Comparison of ENCODE assay signal across 10 cellular contexts in the genomic region with DNA sequence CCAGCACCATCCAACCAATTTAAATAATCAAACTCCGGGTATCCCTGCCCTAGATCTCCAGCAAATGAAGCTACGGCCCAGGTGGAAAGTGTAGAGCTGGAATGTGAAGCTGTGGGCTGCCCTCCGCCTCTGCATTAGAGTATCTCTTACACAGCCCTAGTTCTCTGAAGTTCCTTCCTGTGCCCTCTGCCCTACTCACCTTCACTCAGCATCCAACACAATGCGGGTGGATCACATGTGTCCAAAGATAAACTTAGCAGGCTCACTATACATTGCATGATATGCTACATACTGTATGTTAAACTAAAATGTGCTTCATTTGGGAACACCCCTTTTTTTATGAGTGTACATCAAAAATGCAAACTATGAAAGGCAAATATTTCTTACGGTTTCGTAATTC.
DNase-seq lines count a peak whose midpoint lies in the region; ATAC-seq, FAIRE-seq and TF ChIP-seq lines count a peak whose summit lies in the region.
"Had no signal": no experiment of that assay in that cellular context is flagged by ENCODE, and none has a peak within 500 bp of the region (broad histone marks: within the 10 kb centered on the region; RNA-seq: fewer than 3 reads in every experiment).

No MANE protein-coding gene starts in this region.

- TF ChIP-seq CTCF in RWPE1 (conservative IDR thresholded peaks at IDR 0.05; ENCODE audit: low read depth) (no peak), HepG2 (CRISPR knock-in tag; IDR thresholded peaks at IDR 0.05) (no peak), A673 (conservative IDR thresholded peaks at IDR 0.05; ENCODE audit: low read depth, low read length) (no peak), GM10266 (IDR thresholded peaks at IDR 0.05; ENCODE audit: control insufficient read depth, insufficient read depth, low read depth, missing control alignments) (no peak)

- H4K20me1 ChIP-seq in HepG2 (ENCODE audit: insufficient read depth, low read length), result no peaks in the 10 kb centered on the region

- in situ Hi-C loops in HepG2 (cut with HindIII; ENCODE audit: extremely low pct_ligation_motif_present, low pct_unique_long_range_greater_than_20kb), result no loop called here

- H3K36me3 ChIP-seq in HepG2 (replicated peaks in 1 of 2; ENCODE audit: control insufficient read depth in 1 of 2, insufficient read depth in 2 of 2, low read length in 2 of 2) (no peaks in the 10 kb centered on the region), A673 (ENCODE audit: insufficient read depth, low read length, poor library complexity, severe bottlenecking) (no peaks in the 10 kb centered on the region)

- H2AFZ ChIP-seq in HepG2 (ENCODE audit: low read length), result no peak overlapping the region

- DNase-seq in H4 (ENCODE audit: low spot score), result peak; percentile 10
- peak; percentile 61 for DNase-seq in RWPE1 (ENCODE audit: low spot score)
- peak; percentile 59 for DNase-seq in HepG2 (ENCODE audit: low spot score)
- DNase-seq in A673 (ENCODE audit: low spot score), result no peak
- DNase-seq in GM10266 (ENCODE audit: extremely low spot score), result no peak
- DNase-seq: Caco-2, NCI-H774 had no signal

- H3K9me3 ChIP-seq in HepG2 (ENCODE audit: low read length), result no peaks in the 10 kb centered on the region
- no peaks in the 10 kb centered on the region for H3K9me3 ChIP-seq in A673 (ENCODE audit: low read depth, low read length, poor library complexity, severe bottlenecking)
- H3K9me3 ChIP-seq: Caco-2 had no signal

- TF ChIP-seq EP300 in HepG2 (IDR thresholded peaks at IDR 0.05; ENCODE audit: low read depth in 2 of 2, low read length in 2 of 2) (no peak), HepG2 (CRISPR knock-in tag; IDR thresholded peaks at IDR 0.05; ENCODE audit: borderline replicate concordance) (no peak)

- H3K27me3 ChIP-seq in HepG2 (ENCODE audit: control insufficient read depth in 1 of 2, insufficient read depth in 2 of 2, low read length in 2 of 2), result no peaks in the 10 kb centered on the region
- H3K27me3 ChIP-seq in A673 (replicated peaks; ENCODE audit: insufficient read depth, low read depth, low read length, poor library complexity), result no peaks in the 10 kb centered on the region

- no peak overlapping the region for H3K4me3 ChIP-seq in HepG2 (replicated peaks in 1 of 3; ENCODE audit: insufficient read depth in 1 of 3, low read depth in 2 of 3, low read length in 3 of 3)
- H3K4me3 ChIP-seq in A673 (ENCODE audit: low read depth, low read length, poor library complexity, severe bottlenecking), result no peak overlapping the region

- 2% methylated on average over 6 of the region's 6 CpGs for WGBS in HepG2 (ENCODE audit: low lambda C conversion rate)

- CTCF ChIA-PET in RWPE1 (lab: Yijun Ruan, JAX), result interaction anchor here (1.0 kb wide), 1 partner anchor 24 kb away, joined by 3 read pairs; no protein-coding TSS in a partner anchor
- CTCF ChIA-PET in HepG2 (lab: Yijun Ruan, JAX; ENCODE audit: low intra/inter-chr PET ratio, low total read pairs), result no interaction called here
- CTCF ChIA-PET in A673 (lab: Charles Lee), result no interaction called here

- peaks cover 28% of the 10 kb centered on the region for H3K4me1 ChIP-seq in HepG2 (ENCODE audit: insufficient read depth, low read length)
- no peaks in the 10 kb centered on the region for H3K4me1 ChIP-seq in A673 (ENCODE audit: insufficient read depth, low read length, poor library complexity, severe bottlenecking)

- no TSS peak for BruUV-seq in HepG2 (replicated peaks; lab: Mats Ljungman, UMichigan)
- no TSS peak for BruUV-seq in A673 (replicated peaks; lab: Mats Ljungman, UMichigan)

- peak; percentile 48 for FAIRE-seq in HepG2 (lab: Jason Lieb, UNC)

- intact Hi-C loops in HepG2 (cut with micrococcal nuclease; ENCODE audit: unreplicated experiment) (no loop called here), A673 (cut with micrococcal nuclease; ENCODE audit: unreplicated experiment) (no loop called here)

- H3K9ac ChIP-seq in HepG2 (ENCODE audit: insufficient read depth, low read depth, low read length), result no peak overlapping the region

- ATAC-seq in GM18508 (IDR thresholded peaks at IDR 0.05; ENCODE audit: insufficient read depth, unreplicated experiment) (peak; percentile 9), HepG2 (peak; percentile 95), GM21515 (IDR thresholded peaks at IDR 0.05; ENCODE audit: unreplicated experiment) (no peak), GM19467 (IDR thresholded peaks at IDR 0.05; ENCODE audit: unreplicated experiment) (no peak)

- no peaks in the 10 kb centered on the region for H3K79me2 ChIP-seq in HepG2 (ENCODE audit: insufficient read depth, low read length)

- no peak for TF ChIP-seq POLR2A in HepG2 (IDR thresholded peaks at IDR 0.05; ENCODE audit: insufficient read depth in 1 of 2, low read depth in 2 of 2, low read length in 2 of 2)

- POLR2A ChIA-PET in RWPE1 (lab: Yijun Ruan, JAX; ENCODE audit: low non-redundant PET), result no interaction called here
- POLR2A ChIA-PET in HepG2 (lab: Yijun Ruan, JAX), result no interaction called here
- POLR2A ChIA-PET in A673 (lab: Charles Lee; ENCODE audit: low non-redundant PET), result no interaction called here

- TF ChIP-seq RAD21 in HepG2 (CRISPR knock-in tag; IDR thresholded peaks at IDR 0.05), result no peak

- H3K4me2 ChIP-seq in HepG2 (ENCODE audit: low read depth, low read length), result peak overlapping the region; percentile 50

- H3K27ac ChIP-seq in RWPE1 (no peak overlapping the region), HepG2 (ENCODE audit: extremely low read length, insufficient read depth, low read length) (no peak overlapping the region), A673 (ENCODE audit: low read depth, low read length, poor library complexity, severe bottlenecking) (no peak overlapping the region)

TF ChIP-seq in HepG2, 621 proteins besides CTCF, POLR2A, EP300 and RAD21 (continues in another document):
- TF ChIP-seq GATAD1 (CRISPR knock-in tag; IDR thresholded peaks at IDR 0.05) (no peak), NR2F6 (IDR thresholded peaks at IDR 0.05) (no peak), NR2F6 (CRISPR knock-in tag; IDR thresholded peaks at IDR 0.05) (peak; percentile 27; the same call in 1 of the 2 replicates), HDAC1 (CRISPR knock-in tag; IDR thresholded peaks at IDR 0.05) (0 out of 2 replicates have a peak, but pooled peaks have one; percentile 12), SOX6 (IDR thresholded peaks at IDR 0.05) (no peak), SOX6 (CRISPR knock-in tag; IDR thresholded peaks at IDR 0.05) (0 out of 2 replicates have a peak, but pooled peaks have one; percentile 12), TEAD3 (CRISPR knock-in tag; optimal IDR thresholded peaks at IDR 0.05; ENCODE audit: borderline replicate concordance) (peak; percentile 57), RXRA (CRISPR knock-in tag; IDR thresholded peaks at IDR 0.05) (peak; percentile 62; the same call in 1 of the 2 replicates), PPARG (CRISPR knock-in tag; conservative IDR thresholded peaks at IDR 0.05) (peak; percentile 95)
- TF ChIP-seq, protein P1, sequence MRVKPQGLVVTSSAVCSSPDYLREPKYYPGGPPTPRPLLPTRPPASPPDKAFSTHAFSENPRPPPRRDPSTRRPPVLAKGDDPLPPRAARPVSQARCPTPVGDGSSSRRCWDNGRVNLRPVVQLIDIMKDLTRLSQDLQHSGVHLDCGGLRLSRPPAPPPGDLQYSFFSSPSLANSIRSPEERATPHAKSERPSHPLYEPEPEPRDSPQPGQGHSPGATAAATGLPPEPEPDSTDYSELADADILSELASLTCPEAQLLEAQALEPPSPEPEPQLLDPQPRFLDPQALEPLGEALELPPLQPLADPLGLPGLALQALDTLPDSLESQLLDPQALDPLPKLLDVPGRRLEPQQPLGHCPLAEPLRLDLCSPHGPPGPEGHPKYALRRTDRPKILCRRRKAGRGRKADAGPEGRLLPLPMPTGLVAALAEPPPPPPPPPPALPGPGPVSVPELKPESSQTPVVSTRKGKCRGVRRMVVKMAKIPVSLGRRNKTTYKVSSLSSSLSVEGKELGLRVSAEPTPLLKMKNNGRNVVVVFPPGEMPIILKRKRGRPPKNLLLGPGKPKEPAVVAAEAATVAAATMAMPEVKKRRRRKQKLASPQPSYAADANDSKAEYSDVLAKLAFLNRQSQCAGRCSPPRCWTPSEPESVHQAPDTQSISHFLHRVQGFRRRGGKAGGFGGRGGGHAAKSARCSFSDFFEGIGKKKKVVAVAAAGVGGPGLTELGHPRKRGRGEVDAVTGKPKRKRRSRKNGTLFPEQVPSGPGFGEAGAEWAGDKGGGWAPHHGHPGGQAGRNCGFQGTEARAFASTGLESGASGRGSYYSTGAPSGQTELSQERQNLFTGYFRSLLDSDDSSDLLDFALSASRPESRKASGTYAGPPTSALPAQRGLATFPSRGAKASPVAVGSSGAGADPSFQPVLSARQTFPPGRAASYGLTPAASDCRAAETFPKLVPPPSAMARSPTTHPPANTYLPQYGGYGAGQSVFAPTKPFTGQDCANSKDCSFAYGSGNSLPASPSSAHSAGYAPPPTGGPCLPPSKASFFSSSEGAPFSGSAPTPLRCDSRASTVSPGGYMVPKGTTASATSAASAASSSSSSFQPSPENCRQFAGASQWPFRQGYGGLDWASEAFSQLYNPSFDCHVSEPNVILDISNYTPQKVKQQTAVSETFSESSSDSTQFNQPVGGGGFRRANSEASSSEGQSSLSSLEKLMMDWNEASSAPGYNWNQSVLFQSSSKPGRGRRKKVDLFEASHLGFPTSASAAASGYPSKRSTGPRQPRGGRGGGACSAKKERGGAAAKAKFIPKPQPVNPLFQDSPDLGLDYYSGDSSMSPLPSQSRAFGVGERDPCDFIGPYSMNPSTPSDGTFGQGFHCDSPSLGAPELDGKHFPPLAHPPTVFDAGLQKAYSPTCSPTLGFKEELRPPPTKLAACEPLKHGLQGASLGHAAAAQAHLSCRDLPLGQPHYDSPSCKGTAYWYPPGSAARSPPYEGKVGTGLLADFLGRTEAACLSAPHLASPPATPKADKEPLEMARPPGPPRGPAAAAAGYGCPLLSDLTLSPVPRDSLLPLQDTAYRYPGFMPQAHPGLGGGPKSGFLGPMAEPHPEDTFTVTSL (CRISPR knock-in tag; IDR thresholded peaks at IDR 0.05; ENCODE audit: borderline replicate concordance), result no peak

Comparison
In these comparisons a context has a peak if more than half of its experiments do, and no peak if none do; other contexts are left out.
1. ATAC-seq: peak in GM18508 (single experiment) and HepG2 (single experiment); none in GM21515 (single experiment) and GM19467 (single experiment).
2. DNase-seq: peak in H4 (single experiment), RWPE1 (single experiment) and HepG2 (single experiment); none in A673 (single experiment) and GM10266 (single experiment).